ENCODE assay signal across 19 cellular contexts in genomic region chr7:77281780-77282478, GRCh38.
DNase-seq lines count a peak whose midpoint lies in the region; ATAC-seq and TF ChIP-seq lines count a peak whose summit lies in the region.
"Had no signal": no experiment of that assay in that cellular context is flagged by ENCODE, and none has a peak within 500 bp of the region (broad histone marks: within the 10 kb centered on the region; RNA-seq: fewer than 3 reads in every experiment).

No MANE protein-coding gene starts in this region.

- H2AFZ ChIP-seq in IMR-90 (replicated peaks; ENCODE audit: low read length, poor library complexity) = no peak overlapping the region

- POLR2A ChIA-PET in IMR-90 (lab: Charles Lee; ENCODE audit: unreplicated experiment) = no interaction called here

- DNase-seq in IMR-90 (no peak), cerebellum (ENCODE audit: low spot score) (peak; percentile 8), left lobe of liver (ENCODE audit: low spot score) (no peak), immature natural killer cell (no peak), HT-29 (ENCODE audit: low spot score) (no peak)
- no peak for DNase-seq in activated T-cell treated with anti-CD3 and anti-CD28 coated beads, Interleukin-2, amount 50 U/mL, for 72 hours
- DNase-seq: activated naive CD4-positive, alpha-beta T cell; DMS153; effector CD4-positive, alpha-beta T cell; Kasumi-1; NCI-H226; occipital lobe; SJCRH30; spleen; stimulated activated naive CD8-positive, alpha-beta T cell treated with anti-CD3 and anti-CD28 coated beads, Interleukin-15, Interleukin-2, amounts not matched to agents 100 U/mL and 50 U/mL, for 24 hours had no signal

- no peak for ATAC-seq in IMR-90 (ENCODE audit: low read depth)
- peak; percentile 91 for ATAC-seq in left lobe of liver
- no peak for ATAC-seq in activated T-cell treated with anti-CD3 and anti-CD28 coated beads, Interleukin-2, amount 50 U/mL, for 72 hours (replicated peaks in 1 of 2)
- ATAC-seq: activated CD4-positive, CD25-positive, alpha-beta regulatory T cell treated with anti-CD3 and anti-CD28 coated beads, Interleukin-2, amount 50 U/mL, for 24 hours; stimulated activated naive CD8-positive, alpha-beta T cell treated with anti-CD3 and anti-CD28 coated beads, Interleukin-15, Interleukin-2, amounts not matched to agents 100 U/mL and 50 U/mL, for 24 hours had no signal

- H2BK20ac ChIP-seq in IMR-90 (ENCODE audit: low read depth, low read length) = 0 out of 2 replicates have a peak overlapping the region, but pooled peaks have one; percentile 48

- H3K4me2 ChIP-seq in IMR-90 (ENCODE audit: low read depth, low read length) = no peak overlapping the region

- no peaks in the 10 kb centered on the region for H3K9me1 ChIP-seq in IMR-90 (ENCODE audit: insufficient read depth, low read length)

- H3K4me1 ChIP-seq in IMR-90 (ENCODE audit: control insufficient read depth, insufficient read depth, low read length) = peaks cover 1% of the 10 kb centered on the region; the same call in 1 of the 2 replicates
- peaks cover 24% of the 10 kb centered on the region for H3K4me1 ChIP-seq in stomach smooth muscle (ENCODE audit: control insufficient read depth, insufficient read depth, low read length)
- H3K4me1 ChIP-seq: breast epithelium, SJCRH30 had no signal

- BruUV-seq in IMR-90 (replicated peaks; lab: Mats Ljungman, UMichigan) = no TSS peak

- no peak overlapping the region for H3K27ac ChIP-seq in IMR-90 (ENCODE audit: insufficient read depth, low read length)
- H3K27ac ChIP-seq in stomach smooth muscle (ENCODE audit: low read length) = peak overlapping the region; percentile 50
- H3K27ac ChIP-seq: breast epithelium, SJCRH30, spleen had no signal

- H3K4me1 Mint-ChIP-seq in activated T-cell treated with anti-CD3 and anti-CD28 coated beads, Interleukin-2, amount 50 U/mL, for 72 hours (ENCODE audit: low read depth) = no peaks in the 10 kb centered on the region
- H3K4me1 Mint-ChIP-seq in immature natural killer cell = no peaks in the 10 kb centered on the region

- H3K36me3 Mint-ChIP-seq in activated T-cell treated with anti-CD3 and anti-CD28 coated beads, Interleukin-2, amount 50 U/mL, for 72 hours (ENCODE audit: insufficient read depth in 2 of 2) = peaks cover 2 to 3% of the 10 kb centered on the region in 2 donors
- peaks cover 16 to 59% (median 58%) of the 10 kb centered on the region in 3 donors for H3K36me3 Mint-ChIP-seq in immature natural killer cell

- H3K27me3 ChIP-seq in IMR-90 (ENCODE audit: control insufficient read depth, insufficient read depth, low read length) (no peaks in the 10 kb centered on the region), stomach smooth muscle (ENCODE audit: control insufficient read depth in 1 of 2, insufficient read depth in 2 of 2, low read length in 2 of 2) (no peaks in the 10 kb centered on the region)
- H3K27me3 ChIP-seq: breast epithelium, SJCRH30, spleen had no signal

- no peak overlapping the region for H3K23ac ChIP-seq in IMR-90 (ENCODE audit: low read depth, low read length)

- no peaks in the 10 kb centered on the region; the same call in 1 of the 2 replicates for H3K9me3 ChIP-seq in IMR-90 (ENCODE audit: control insufficient read depth, insufficient read depth, low read length)
- H3K9me3 ChIP-seq in stomach smooth muscle (ENCODE audit: control insufficient read depth in 2 of 2, low read length in 2 of 2) = no peaks in the 10 kb centered on the region
- H3K9me3 ChIP-seq: breast epithelium, SJCRH30, spleen had no signal

- no peak overlapping the region for H2BK120ac ChIP-seq in IMR-90 (ENCODE audit: low read depth, low read length)

- H3K27ac Mint-ChIP-seq in activated T-cell treated with anti-CD3 and anti-CD28 coated beads, Interleukin-2, amount 50 U/mL, for 72 hours = no peak overlapping the region
- H3K27ac Mint-ChIP-seq in immature natural killer cell = no peak overlapping the region
- H3K27ac Mint-ChIP-seq: mesothelial cell of epicardium had no signal

- TF ChIP-seq POLR2A in IMR-90 (IDR thresholded peaks at IDR 0.05; ENCODE audit: low read depth, low read length) = no peak

- CTCF ChIA-PET in IMR-90 (lab: Yijun Ruan, JAX) = interaction anchor here (1.0 kb wide), 1 partner anchor 12 kb away, joined by 4 read pairs; no protein-coding TSS in a partner anchor

- intact Hi-C loops in IMR-90 (cut with micrococcal nuclease) = no loop called here

- H3K18ac ChIP-seq in IMR-90 (ENCODE audit: low read depth, low read length) = no peak overlapping the region

- H3K4me3 ChIP-seq in IMR-90 (ENCODE audit: insufficient read depth, low read depth, low read length) (no peak overlapping the region), stomach smooth muscle (ENCODE audit: low read length in 2 of 2) (peak overlapping the region; percentile 3 to 77)
- H3K4me3 ChIP-seq: breast epithelium, SJCRH30, spleen had no signal

- no peak for TF ChIP-seq CTCF in IMR-90 (conservative IDR thresholded peaks at IDR 0.05; ENCODE audit: low read depth, low read length)

- no peak overlapping the region for H2AK9ac ChIP-seq in IMR-90 (replicated peaks; ENCODE audit: low read depth, low read length, poor library complexity)

- H3K27me3 Mint-ChIP-seq in activated T-cell treated with anti-CD3 and anti-CD28 coated beads, Interleukin-2, amount 50 U/mL, for 72 hours (ENCODE audit: low read depth) = no peaks in the 10 kb centered on the region
- H3K27me3 Mint-ChIP-seq in immature natural killer cell (ENCODE audit: low read depth in 3 of 3) = peaks cover 0 to 3% (median 0%) of the 10 kb centered on the region in 3 donors

- no peak overlapping the region for H3K4ac ChIP-seq in IMR-90 (ENCODE audit: low read depth, low read length)

- H2AK5ac ChIP-seq in IMR-90 (ENCODE audit: low read depth, low read length) = no peak overlapping the region

- H2BK15ac ChIP-seq in IMR-90 (ENCODE audit: low read depth, low read length) = no peak overlapping the region

- H3K9ac ChIP-seq in IMR-90 (ENCODE audit: low read depth, low read length) = no peak overlapping the region
- H3K9ac ChIP-seq in stomach smooth muscle (ENCODE audit: low read length in 2 of 2) = peak overlapping the region in 1 of 2 donors; percentile 60

- H3K14ac ChIP-seq in IMR-90 (replicated peaks; ENCODE audit: low read depth, low read length) = 0 out of 2 replicates have a peak overlapping the region, but pooled peaks have one; percentile 26

- no peaks in the 10 kb centered on the region for H4K20me1 ChIP-seq in IMR-90 (ENCODE audit: insufficient read depth, low read length)

- H3K36me3 ChIP-seq in IMR-90 (ENCODE audit: control insufficient read depth, insufficient read depth, low read length) (no peaks in the 10 kb centered on the region), stomach smooth muscle (ENCODE audit: control insufficient read depth in 2 of 2, insufficient read depth in 2 of 2, low read length in 2 of 2) (no peaks in the 10 kb centered on the region)
- H3K36me3 ChIP-seq: breast epithelium, SJCRH30, spleen had no signal

- no peak overlapping the region for H4K8ac ChIP-seq in IMR-90 (ENCODE audit: low read depth in 2 of 2, low read length in 2 of 2)

- no peak overlapping the region for H3K56ac ChIP-seq in IMR-90 (ENCODE audit: extremely low read depth, insufficient read depth, low read length)

- H4K5ac ChIP-seq in IMR-90 (ENCODE audit: low read depth, low read length) = no peak overlapping the region

- in situ Hi-C loops in IMR-90 (cut with MboI; ENCODE audit: low sequenced_read_pairs) = no loop called here

- no peak overlapping the region for H2BK5ac ChIP-seq in IMR-90 (ENCODE audit: low read depth, low read length, poor library complexity, severe bottlenecking)

- no peak overlapping the region for H4K91ac ChIP-seq in IMR-90 (ENCODE audit: insufficient read depth, low read depth, low read length)

- H3K9me3 Mint-ChIP-seq in activated T-cell treated with anti-CD3 and anti-CD28 coated beads, Interleukin-2, amount 50 U/mL, for 72 hours = peaks cover 0 to 3% of the 10 kb centered on the region in 2 donors
- H3K9me3 Mint-ChIP-seq in immature natural killer cell = no peaks in the 10 kb centered on the region

- no CpG with 5 or more reads among the region's 3 CpGs for WGBS in IMR-90 (ENCODE audit: extremely low coverage in 2 of 2, insufficient read length in 1 of 2), 2 experiments

- no peak for TF ChIP-seq RAD21 in IMR-90 (IDR thresholded peaks at IDR 0.05; ENCODE audit: low read length)

- H3K4me3 Mint-ChIP-seq in activated T-cell treated with anti-CD3 and anti-CD28 coated beads, Interleukin-2, amount 50 U/mL, for 72 hours = no peak overlapping the region
- no peak overlapping the region for H3K4me3 Mint-ChIP-seq in immature natural killer cell
- H3K4me3 Mint-ChIP-seq: mesothelial cell of epicardium had no signal

- no peaks in the 10 kb centered on the region for H3K79me1 ChIP-seq in IMR-90 (ENCODE audit: low read depth in 1 of 2, low read length in 2 of 2)

- dilution Hi-C loops in IMR-90 (cut with HindIII; ENCODE audit: low sequenced_read_pairs, unreplicated experiment) = no loop called here

TF ChIP-seq in IMR-90, 13 proteins besides CTCF, POLR2A, EP300 and RAD21 (continues in another document):
- TF ChIP-seq CHD1 (IDR thresholded peaks at IDR 0.05; ENCODE audit: low read depth, low read length) = no peak
- no peak for TF ChIP-seq RFX5 (IDR thresholded peaks at IDR 0.05; ENCODE audit: low read depth, low read length)
- TF ChIP-seq CEBPB (IDR thresholded peaks at IDR 0.05; ENCODE audit: low read depth, low read length) = no peak
- TF ChIP-seq BHLHE40 (IDR thresholded peaks at IDR 0.05; ENCODE audit: low read depth, low read length) = no peak
- no peak for TF ChIP-seq NFE2L2 (IDR thresholded peaks at IDR 0.05; ENCODE audit: low read depth, low read length)
- TF ChIP-seq FOS (IDR thresholded peaks at IDR 0.05; ENCODE audit: low read depth, low read length) = no peak
- no peak for TF ChIP-seq ELK1 (IDR thresholded peaks at IDR 0.05; ENCODE audit: borderline replicate concordance, low read depth, low read length)
- TF ChIP-seq RCOR1 (IDR thresholded peaks at IDR 0.05; ENCODE audit: insufficient replicate concordance, low read length) = no peak
- TF ChIP-seq MAFK (IDR thresholded peaks at IDR 0.05; ENCODE audit: low read depth, low read length) = no peak
